In the genomic region with DNA sequence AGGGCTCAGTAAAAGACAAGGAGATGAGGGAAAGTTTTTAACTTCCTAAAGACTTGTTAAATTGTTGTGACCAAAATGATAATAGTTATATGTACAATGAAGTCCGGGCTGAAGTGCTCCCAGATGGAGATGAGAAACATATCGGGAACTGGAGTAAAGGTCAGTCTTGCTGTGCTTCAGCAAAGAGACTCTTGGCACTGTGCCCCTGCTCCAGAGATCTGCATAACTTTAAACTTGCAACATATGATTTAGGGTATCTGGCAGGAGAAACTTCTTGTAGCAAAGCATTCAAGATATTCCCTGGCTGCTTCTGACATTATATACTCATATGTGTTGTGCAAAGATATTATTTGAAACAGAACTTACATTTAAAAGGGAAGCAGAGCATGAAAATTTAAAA, we compare ENCODE assay signal across 21 cellular contexts.
DNase-seq lines count a peak whose midpoint lies in the region; ATAC-seq, FAIRE-seq and TF ChIP-seq lines count a peak whose summit lies in the region.
"Had no signal": no experiment of that assay in that cellular context is flagged by ENCODE, and none has a peak within 500 bp of the region (broad histone marks: within the 10 kb centered on the region; RNA-seq: fewer than 3 reads in every experiment).

No MANE protein-coding gene starts in this region.

- no peak for TF ChIP-seq CTCF in mesothelial cell of epicardium (IDR thresholded peaks at IDR 0.05; ENCODE audit: unreplicated experiment)
- TF ChIP-seq CTCF in D721Med (IDR thresholded peaks at IDR 0.05; ENCODE audit: insufficient read depth, missing control alignments) = no peak
- TF ChIP-seq CTCF in esophagus muscularis mucosa (IDR thresholded peaks at IDR 0.05) = no peak

- H3K36me3 Mint-ChIP-seq in mesothelial cell of epicardium = no peaks in the 10 kb centered on the region
- H3K36me3 Mint-ChIP-seq: naive thymus-derived CD4-positive, alpha-beta T cell; T-cell had no signal

- intact Hi-C loops in esophagus muscularis mucosa (cut with DNase I) = no loop called here

- FAIRE-seq in endometrium (lab: Jason Lieb, UNC) = peak; percentile 65
- FAIRE-seq in D721Med (lab: Jason Lieb, UNC) = no peak

- H3K4me1 ChIP-seq in esophagus muscularis mucosa = no peaks in the 10 kb centered on the region
- H3K4me1 ChIP-seq: Peyer's patch, psoas muscle, tibial nerve had no signal

- H3K9me3 Mint-ChIP-seq in mesothelial cell of epicardium = peaks cover 8% of the 10 kb centered on the region

- peak overlapping the region; percentile 18 for H3K27ac Mint-ChIP-seq in mesothelial cell of epicardium
- H3K27ac Mint-ChIP-seq: activated naive CD4-positive, alpha-beta T cell treated with anti-CD3 and anti-CD28 coated beads for 36 hours; naive thymus-derived CD4-positive, alpha-beta T cell; T-cell had no signal

- H3K4me3 ChIP-seq in MG63 (no peak overlapping the region), esophagus muscularis mucosa (no peak overlapping the region)
- H3K4me3 ChIP-seq: Peyer's patch, psoas muscle, tibial nerve had no signal

- DNase-seq in AG08395 (ENCODE audit: low spot score) = peak; percentile 27
- DNase-seq in MG63 = peak; percentile 19
- DNase-seq in mesothelial cell of epicardium (ENCODE audit: low spot score in 2 of 2, unreplicated experiment in 2 of 2) = peak; percentile 32 to 48
- no peak for DNase-seq in D721Med (ENCODE audit: insufficient read length, low spot score)
- no peak for DNase-seq in GOT3 (lab: John Stamatoyannopoulos, UW)
- DNase-seq in esophagus muscularis mucosa (ENCODE audit: extremely low spot score) = no peak
- DNase-seq: activated CD8-positive, alpha-beta memory T cell treated with anti-CD3 and anti-CD28 coated beads, Interleukin-2, amount 50 U/mL, for 48 hours; activated naive CD4-positive, alpha-beta T cell treated with anti-CD3 and anti-CD28 coated beads for 36 hours; cerebellar nuclear complex; hypothalamus; naive thymus-derived CD4-positive, alpha-beta T cell; NCI-H1694 treated with DMSO at 0.1 percent for 48 hours; NCI-H526 treated with DMSO at 0.1 percent for 48 hours; psoas muscle; stimulated activated CD4-positive, alpha-beta T cell treated with anti-CD3 and anti-CD28 coated beads, Interleukin-2, amount 100 ng/mL, for 24 hours; T-cell had no signal

- no peak for TF ChIP-seq EP300 in esophagus muscularis mucosa (IDR thresholded peaks at IDR 0.05)

- H3K4me1 Mint-ChIP-seq in mesothelial cell of epicardium = peaks cover 7% of the 10 kb centered on the region
- H3K4me1 Mint-ChIP-seq: naive thymus-derived CD4-positive, alpha-beta T cell; T-cell had no signal

- 31% methylated on average over 2 of the region's 2 CpGs for WGBS in esophagus muscularis mucosa

- no peak overlapping the region for H3K4me3 Mint-ChIP-seq in mesothelial cell of epicardium
- H3K4me3 Mint-ChIP-seq: activated naive CD4-positive, alpha-beta T cell treated with anti-CD3 and anti-CD28 coated beads for 36 hours; naive thymus-derived CD4-positive, alpha-beta T cell; T-cell had no signal

- ATAC-seq in HG02885 (IDR thresholded peaks at IDR 0.05; ENCODE audit: poor library complexity, unreplicated experiment) = no peak
- ATAC-seq: activated CD4-positive, CD25-positive, alpha-beta regulatory T cell treated with anti-CD3 and anti-CD28 coated beads, Interleukin-2, amount 50 U/mL, for 24 hours; naive thymus-derived CD4-positive, alpha-beta T cell; psoas muscle; T-cell had no signal

- no peak overlapping the region for H3K27ac ChIP-seq in esophagus muscularis mucosa (replicated peaks in 1 of 4)
- H3K27ac ChIP-seq: Peyer's patch, psoas muscle, tibial nerve had no signal

- H3K9me3 ChIP-seq in MG63 (no peaks in the 10 kb centered on the region), esophagus muscularis mucosa (no peaks in the 10 kb centered on the region)
- H3K9me3 ChIP-seq: Peyer's patch, psoas muscle, tibial nerve had no signal

- H3K27me3 Mint-ChIP-seq in mesothelial cell of epicardium (ENCODE audit: low read depth) = no peaks in the 10 kb centered on the region
- H3K27me3 Mint-ChIP-seq: naive thymus-derived CD4-positive, alpha-beta T cell; T-cell had no signal

- H3K36me3 ChIP-seq in MG63 (no peaks in the 10 kb centered on the region), esophagus muscularis mucosa (no peaks in the 10 kb centered on the region)
- H3K36me3 ChIP-seq: Peyer's patch, tibial nerve had no signal

- H3K27me3 ChIP-seq in MG63 (no peaks in the 10 kb centered on the region), esophagus muscularis mucosa (no peaks in the 10 kb centered on the region)
- H3K27me3 ChIP-seq: Peyer's patch, tibial nerve had no signal

- no peak for TF ChIP-seq POLR2A in esophagus muscularis mucosa (IDR thresholded peaks at IDR 0.05; ENCODE audit: low read depth)

Comparison
In these comparisons a context has a peak if more than half of its experiments do, and no peak if none do; other contexts are left out.
1. DNase-seq: peak in AG08395 (single experiment), MG63 (single experiment) and mesothelial cell of epicardium (2 of 2); none in D721Med (single experiment), GOT3 (single experiment) and esophagus muscularis mucosa (single experiment).